ENCODE assay signal across 8 cellular contexts in the genomic region with DNA sequence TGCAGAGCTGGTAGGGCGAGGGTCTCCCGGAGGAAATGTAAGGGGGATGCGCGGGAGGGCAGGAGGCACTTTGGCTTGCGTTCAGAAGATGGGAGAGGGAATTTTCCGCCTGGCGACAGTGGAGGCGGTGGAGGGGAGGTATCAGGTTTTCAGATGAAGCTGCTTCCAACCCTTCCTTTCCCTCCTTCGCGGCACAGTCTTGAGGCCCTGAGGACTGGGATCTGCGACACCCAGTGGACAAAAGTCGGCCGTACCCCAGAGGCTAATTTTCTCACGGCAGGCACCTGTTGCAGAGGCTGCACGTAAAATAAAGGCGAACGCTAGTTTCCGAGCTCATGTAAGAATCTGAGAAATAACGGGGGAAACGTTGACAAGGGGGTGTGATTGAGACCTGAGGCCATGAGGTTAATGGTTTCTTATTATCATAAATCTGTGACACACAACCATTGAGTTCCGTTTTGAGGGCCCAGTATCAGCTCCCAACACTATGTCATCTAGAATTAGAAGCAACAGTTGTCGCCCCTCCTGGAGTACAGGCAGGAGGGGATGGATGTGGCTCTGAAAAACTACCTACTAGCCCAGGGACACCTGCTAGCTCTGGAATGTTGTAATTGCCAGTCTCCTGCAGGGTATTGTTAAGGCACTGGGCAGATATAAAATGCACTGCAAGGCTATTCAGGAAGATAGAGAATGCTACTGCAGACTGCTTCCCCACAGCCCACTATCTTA. TPM values are rescaled to one million over a fixed set of nuclear protein-coding genes. Genes with fewer than 3 reads are reported as not detected.
DNase-seq lines count a peak whose midpoint lies in the region; ATAC-seq and TF ChIP-seq lines count a peak whose summit lies in the region.

No MANE protein-coding gene starts in this region.

- H2AK5ac ChIP-seq in mesenchymal stem cell (ENCODE audit: low read length, severe bottlenecking), result no peak overlapping the region

- H2BK120ac ChIP-seq in mesenchymal stem cell (ENCODE audit: low read depth, low read length), result no peak overlapping the region

- TF ChIP-seq CTCF in A673 (conservative IDR thresholded peaks at IDR 0.05; ENCODE audit: low read depth, low read length), result peak; percentile 60
- TF ChIP-seq CTCF in GM13976 (IDR thresholded peaks at IDR 0.05; ENCODE audit: borderline replicate concordance, control extremely low read depth, extremely low read depth, insufficient read depth, missing control alignments), result peak; percentile 55

- no peak overlapping the region for H3K18ac ChIP-seq in mesenchymal stem cell (ENCODE audit: low read depth in 1 of 2, low read length in 2 of 2)

- no peak overlapping the region for H2BK5ac ChIP-seq in mesenchymal stem cell (ENCODE audit: low read depth, low read length, poor library complexity, severe bottlenecking)

- intact Hi-C loops in A673 (cut with micrococcal nuclease; ENCODE audit: unreplicated experiment), result no loop called here

- H3K27me3 ChIP-seq in A673 (replicated peaks; ENCODE audit: insufficient read depth, low read depth, low read length, poor library complexity), result peaks cover 20% of the 10 kb centered on the region
- H3K27me3 ChIP-seq in mesenchymal stem cell (ENCODE audit: control insufficient read depth in 1 of 2, insufficient read depth in 1 of 2, low read length in 2 of 2), result peaks cover 0 to 60% of the 10 kb centered on the region in 2 experiments

- no peak overlapping the region for H2BK15ac ChIP-seq in mesenchymal stem cell (ENCODE audit: low read depth, poor library complexity, severe bottlenecking)

- H3K4me1 ChIP-seq in A673 (ENCODE audit: insufficient read depth, low read length, poor library complexity, severe bottlenecking) (no peaks in the 10 kb centered on the region), mesenchymal stem cell (ENCODE audit: control insufficient read depth, insufficient read depth, low read depth, low read length) (peaks cover 3% of the 10 kb centered on the region)

- no peak overlapping the region for H2AFZ ChIP-seq in mesenchymal stem cell (ENCODE audit: low read depth, low read length)

- H3K79me1 ChIP-seq in mesenchymal stem cell (replicated peaks; ENCODE audit: low read length, poor library complexity, severe bottlenecking), result peaks cover 3% of the 10 kb centered on the region

- peak overlapping the region; percentile 91 for H3K4me2 ChIP-seq in mesenchymal stem cell (ENCODE audit: low read length, poor library complexity, severe bottlenecking)

- no peaks in the 10 kb centered on the region for H3K36me3 ChIP-seq in A673 (ENCODE audit: insufficient read depth, low read length, poor library complexity, severe bottlenecking)
- H3K36me3 ChIP-seq in mesenchymal stem cell (ENCODE audit: control insufficient read depth in 1 of 2, insufficient read depth in 2 of 2, low read depth in 1 of 2, low read length in 2 of 2), result no peaks in the 10 kb centered on the region

- H4K91ac ChIP-seq in mesenchymal stem cell (ENCODE audit: low read length), result no peak overlapping the region

- no peak overlapping the region for H3K23ac ChIP-seq in mesenchymal stem cell (ENCODE audit: low read length in 2 of 2)

- POLR2A ChIA-PET in A673 (lab: Charles Lee; ENCODE audit: low non-redundant PET), result no interaction called here

- BruUV-seq in A673 (replicated peaks; lab: Mats Ljungman, UMichigan), result no TSS peak

- no peak overlapping the region for H3K4ac ChIP-seq in mesenchymal stem cell (ENCODE audit: low read depth in 1 of 2, low read length in 2 of 2)

- peak; percentile 69 for DNase-seq in A673 (ENCODE audit: low spot score)
- DNase-seq in GM13976 (ENCODE audit: low spot score), result peak; percentile 47
- peak; percentile 67 for DNase-seq in NCI-H2227 treated with DMSO at 0.1 percent for 48 hours (lab: John Stamatoyannopoulos, UW)
- DNase-seq in activated CD4-positive, alpha-beta T cell treated with anti-CD3 and anti-CD28 coated beads, Interleukin-2, amount 50 U/mL, for 48 hours, result peak; percentile 49 to 61
- peak; percentile 38 for DNase-seq in effector CD4-positive, alpha-beta T cell
- peak; percentile 66 for DNase-seq in mesenchymal stem cell
- DNase-seq in stimulated activated CD8-positive, alpha-beta memory T cell treated with anti-CD3 and anti-CD28 coated beads, Interleukin-4, amount 100 ng/mL, for 24 hours (ENCODE audit: low read depth), result peak; percentile 21

- peak; percentile 48 for ATAC-seq in HG03095 (IDR thresholded peaks at IDR 0.05; ENCODE audit: unreplicated experiment)

- no peak overlapping the region for H4K8ac ChIP-seq in mesenchymal stem cell (ENCODE audit: low read length)

- H2BK12ac ChIP-seq in mesenchymal stem cell (ENCODE audit: low read length in 2 of 2), result no peak overlapping the region

- 24% methylated on average over 8 of the region's 22 CpGs for WGBS in mesenchymal stem cell

- H3K9me3 ChIP-seq in A673 (ENCODE audit: low read depth, low read length, poor library complexity, severe bottlenecking), result no peaks in the 10 kb centered on the region
- no peaks in the 10 kb centered on the region for H3K9me3 ChIP-seq in mesenchymal stem cell (ENCODE audit: control insufficient read depth, low read length)

- CTCF ChIA-PET in A673 (lab: Charles Lee), result interaction anchor here (0.6 kb wide), 2 partner anchors 268 to 855 kb away, joined by 4 to 7 read pairs; no protein-coding TSS in a partner anchor

- peak overlapping the region; percentile 73 for H3K9ac ChIP-seq in mesenchymal stem cell (ENCODE audit: low read length)

- no peak overlapping the region for H3K27ac ChIP-seq in A673 (ENCODE audit: low read depth, low read length, poor library complexity, severe bottlenecking)
- no peak overlapping the region for H3K27ac ChIP-seq in mesenchymal stem cell (ENCODE audit: low read length, poor library complexity, severe bottlenecking)

- H3K14ac ChIP-seq in mesenchymal stem cell (ENCODE audit: low read length in 2 of 2), result no peak overlapping the region

- in situ Hi-C loops in GM13976 (cut with MboI; ENCODE audit: low sequenced_read_pairs, unreplicated experiment), result loop anchor here (25.0 kb wide), 2 partner anchors 101 to 276 kb away; a partner anchor contains a TSS

- H3K4me3 ChIP-seq in A673 (ENCODE audit: low read depth, low read length, poor library complexity, severe bottlenecking), result peak overlapping the region; percentile 44
- H3K4me3 ChIP-seq in mesenchymal stem cell (ENCODE audit: insufficient read depth in 1 of 2, low read depth in 1 of 2, low read length in 2 of 2), result peak overlapping the region; percentile 72 to 80

RNA-seq across cellular contexts. Expression of a gene that starts 1.1 kb away (rescaled TPM):
- total RNA-seq in A673 (2021), result 0.54 and 1.4 TPM in 2 replicates
- 0.48 TPM for polyA plus RNA-seq in mesenchymal stem cell (2013, experiment 1 of 2)
- polyA plus RNA-seq in mesenchymal stem cell (2013, experiment 2 of 2), result 1.2 TPM

RNA-seq across cellular contexts. Expression of a gene that starts 37.4 kb away (rescaled TPM):
- total RNA-seq in A673 (2021), result 8.2 and 10.8 TPM in 2 replicates
- 2.3 TPM for polyA plus RNA-seq in mesenchymal stem cell (2013, experiment 1 of 2)
- polyA plus RNA-seq in mesenchymal stem cell (2013, experiment 2 of 2), result 2.1 TPM

RNA-seq across cellular contexts. Expression of a gene that starts 43.4 kb away (rescaled TPM):
- total RNA-seq in A673 (2021), result 3.4 and 3.6 TPM in 2 replicates
- polyA plus RNA-seq in mesenchymal stem cell (2013, experiment 1 of 2), result 6.5 TPM
- polyA plus RNA-seq in mesenchymal stem cell (2013, experiment 2 of 2), result 6.1 TPM

RNA-seq across cellular contexts. Expression of a gene that starts 52.9 kb away (rescaled TPM):
- total RNA-seq in A673 (2021), result 14.3 and 15.5 TPM in 2 replicates
- polyA plus RNA-seq in mesenchymal stem cell (2013, experiment 1 of 2), result 9.2 TPM
- polyA plus RNA-seq in mesenchymal stem cell (2013, experiment 2 of 2), result 9.6 TPM
